ENCODE assay signal across 18 cellular contexts in genomic region chr5:14187157-14187556, GRCh38. TPM values are rescaled to one million over a fixed set of nuclear protein-coding genes. Genes with fewer than 3 reads are reported as not detected.
DNase-seq lines count a peak whose midpoint lies in the region; ATAC-seq, FAIRE-seq and TF ChIP-seq lines count a peak whose summit lies in the region.
"Had no signal": no experiment of that assay in that cellular context is flagged by ENCODE, and none has a peak within 500 bp of the region (broad histone marks: within the 10 kb centered on the region; RNA-seq: fewer than 3 reads in every experiment).

No MANE protein-coding gene starts in this region.

- H3K27me3 ChIP-seq in GM23248 (replicated peaks; ENCODE audit: insufficient read depth) (no peaks in the 10 kb centered on the region), gastroesophageal sphincter (no peaks in the 10 kb centered on the region), skeletal muscle satellite cell (ENCODE audit: control insufficient read depth, insufficient read depth, low read length) (no peaks in the 10 kb centered on the region)
- H3K27me3 ChIP-seq: neutrophil had no signal

- H3K4me2 ChIP-seq in GM23248 (ENCODE audit: unreplicated experiment), result peak overlapping the region; percentile 83
- H3K4me2 ChIP-seq in skeletal muscle satellite cell (ENCODE audit: low read length), result peak overlapping the region; percentile 77

- 76 to 79% methylated on average over 3 of the region's 3 CpGs for WGBS in GM23248 (ENCODE audit: low coverage in 1 of 2, low lambda C conversion rate in 2 of 2, missing lambda C conversion rate in 2 of 2), 2 experiments
- 43 to 54% methylated on average over 3 of the region's 3 CpGs for WGBS in gastroesophageal sphincter (ENCODE audit: low coverage in 1 of 2), 2 donors

- no peaks in the 10 kb centered on the region for H3K36me3 ChIP-seq in GM23248 (ENCODE audit: low read depth)
- H3K36me3 ChIP-seq in gastroesophageal sphincter, result no peaks in the 10 kb centered on the region
- H3K36me3 ChIP-seq in skeletal muscle satellite cell (ENCODE audit: insufficient read depth, low read length), result peaks cover 3% of the 10 kb centered on the region
- H3K36me3 ChIP-seq: neutrophil had no signal

- CTCF ChIA-PET in activated B cell treated with CpG ODN at 0.5 μM for 24 hours (lab: Charles Lee), result no interaction called here

- no peaks in the 10 kb centered on the region for H3K36me3 Mint-ChIP-seq in activated B cell treated with CpG ODN at 0.5 μM for 24 hours (ENCODE audit: low read depth)

- POLR2A ChIA-PET in activated B cell treated with CpG ODN at 0.5 μM for 24 hours (lab: Charles Lee), result no interaction called here

- peaks cover 95% of the 10 kb centered on the region for H3K79me2 ChIP-seq in GM23248 (ENCODE audit: insufficient read depth)

- no peak for DNase-seq in GM23248
- DNase-seq in activated B cell treated with CpG ODN at 0.5 μM for 24 hours, result no peak
- DNase-seq in H54 (ENCODE audit: insufficient read length, low spot score), result no peak
- DNase-seq: activated CD4-positive, alpha-beta T cell treated with anti-CD3 and anti-CD28 coated beads, Interleukin-2, amount 10 ng/mL, durations not matched to agents 24 days and 14 days; activated T-cell treated with anti-CD3 and anti-CD28 coated beads, Interleukin-2, amount 50 U/mL, for 24 hours; DND-41; Karpas-422; NCI-H1694 treated with DMSO at 0.1 percent for 48 hours; NCI-H524 treated with DMSO at 0.1 percent for 48 hours; substantia nigra had no signal

- H4K20me1 ChIP-seq in GM23248 (ENCODE audit: insufficient read depth), result no peaks in the 10 kb centered on the region

- H3K27ac ChIP-seq in GM23248 (peak overlapping the region; percentile 95), gastroesophageal sphincter (peak overlapping the region; percentile 93 to 100 (median 97))
- H3K27ac ChIP-seq: neutrophil had no signal

- H3F3A ChIP-seq in GM23248 (ENCODE audit: insufficient read depth), result peaks cover 90% of the 10 kb centered on the region

- H3K9me3 Mint-ChIP-seq in activated B cell treated with CpG ODN at 0.5 μM for 24 hours, result no peaks in the 10 kb centered on the region
- H3K9me3 Mint-ChIP-seq: activated CD4-positive, alpha-beta T cell treated with anti-CD3 and anti-CD28 coated beads, Interleukin-2, amount 10 ng/mL, durations not matched to agents 24 days and 14 days; activated T-cell treated with anti-CD3 and anti-CD28 coated beads, Interleukin-2, amount 50 U/mL, for 24 hours; dendritic cell treated with granulocyte-macrophage colony-stimulating factor and Interleukin-4, amounts not matched to agents 40 ng/mL and 50 ng/mL, for 4 days; T-helper 1 cell treated with Interleukin-12 subunit alpha and Interleukin-12 subunit beta and Interleukin-4 antibody, amounts not matched to agents 30 μg/mL and 1 μg/mL, for 36 hours had no signal

- TF ChIP-seq CTCF in activated B cell treated with CpG ODN at 0.5 μM for 24 hours (IDR thresholded peaks at IDR 0.05) (no peak), gastroesophageal sphincter (IDR thresholded peaks at IDR 0.05) (no peak)

- in situ Hi-C loops in GM23248 (cut with MboI), result no loop called here

- ATAC-seq in activated B cell treated with CpG ODN at 0.5 μM for 24 hours (ENCODE audit: low read depth) (no peak), gastroesophageal sphincter (no peak), GM21447 (IDR thresholded peaks at IDR 0.05; ENCODE audit: unreplicated experiment) (no peak), GM21737 (IDR thresholded peaks at IDR 0.05; ENCODE audit: unreplicated experiment) (no peak), HG03108 (IDR thresholded peaks at IDR 0.05; ENCODE audit: unreplicated experiment) (no peak)

- intact Hi-C loops in activated B cell treated with CpG ODN at 0.5 μM for 24 hours (cut with micrococcal nuclease), result no loop called here

- H3K4me1 Mint-ChIP-seq in activated B cell treated with CpG ODN at 0.5 μM for 24 hours, result peaks cover 95% of the 10 kb centered on the region
- H3K4me1 Mint-ChIP-seq: activated CD4-positive, alpha-beta T cell treated with anti-CD3 and anti-CD28 coated beads, Interleukin-2, amount 10 ng/mL, durations not matched to agents 24 days and 14 days had no signal

- H3K4me3 ChIP-seq in GM23248 (no peak overlapping the region), gastroesophageal sphincter (no peak overlapping the region), skeletal muscle satellite cell (ENCODE audit: low read length) (no peak overlapping the region)

- TF ChIP-seq POLR2A in gastroesophageal sphincter (IDR thresholded peaks at IDR 0.05), result no peak
- TF ChIP-seq POLR2A in H54 (IDR thresholded peaks at IDR 0.05; ENCODE audit: low read depth, low read length), result no peak

- H3K27ac Mint-ChIP-seq in activated B cell treated with CpG ODN at 0.5 μM for 24 hours, result peak overlapping the region; percentile 59
- H3K27ac Mint-ChIP-seq: activated CD4-positive, alpha-beta T cell treated with anti-CD3 and anti-CD28 coated beads, Interleukin-2, amount 10 ng/mL, durations not matched to agents 24 days and 14 days; activated T-cell treated with anti-CD3 and anti-CD28 coated beads, Interleukin-2, amount 50 U/mL, for 24 hours; dendritic cell treated with granulocyte-macrophage colony-stimulating factor and Interleukin-4, amounts not matched to agents 40 ng/mL and 50 ng/mL, for 4 days; T-helper 1 cell treated with Interleukin-12 subunit alpha and Interleukin-12 subunit beta and Interleukin-4 antibody, amounts not matched to agents 30 μg/mL and 1 μg/mL, for 36 hours had no signal

- TF ChIP-seq EP300 in gastroesophageal sphincter (IDR thresholded peaks at IDR 0.05), result no peak

- H3K9me2 ChIP-seq in GM23248 (ENCODE audit: insufficient read depth), result no peaks in the 10 kb centered on the region

- H3K27me3 Mint-ChIP-seq in activated B cell treated with CpG ODN at 0.5 μM for 24 hours, result no peaks in the 10 kb centered on the region
- H3K27me3 Mint-ChIP-seq: activated T-cell treated with anti-CD3 and anti-CD28 coated beads, Interleukin-2, amount 50 U/mL, for 24 hours; dendritic cell treated with granulocyte-macrophage colony-stimulating factor and Interleukin-4, amounts not matched to agents 40 ng/mL and 50 ng/mL, for 4 days had no signal

- no peak for FAIRE-seq in H54 (lab: Jason Lieb, UNC)

- H3K9ac ChIP-seq in GM23248 (0 out of 2 replicates have a peak overlapping the region, but pooled peaks have one; percentile 9), skeletal muscle satellite cell (ENCODE audit: low read depth, low read length) (peak overlapping the region; percentile 82)

- H3K9me3 ChIP-seq in GM23248 (ENCODE audit: low read depth) (no peaks in the 10 kb centered on the region), gastroesophageal sphincter (no peaks in the 10 kb centered on the region), skeletal muscle satellite cell (replicated peaks; ENCODE audit: low read length) (no peaks in the 10 kb centered on the region)
- H3K9me3 ChIP-seq: neutrophil had no signal

- peak overlapping the region; percentile 0 for H3K4me3 Mint-ChIP-seq in activated B cell treated with CpG ODN at 0.5 μM for 24 hours
- H3K4me3 Mint-ChIP-seq: activated CD4-positive, alpha-beta T cell treated with anti-CD3 and anti-CD28 coated beads, Interleukin-2, amount 10 ng/mL, durations not matched to agents 24 days and 14 days; activated T-cell treated with anti-CD3 and anti-CD28 coated beads, Interleukin-2, amount 50 U/mL, for 24 hours; dendritic cell treated with granulocyte-macrophage colony-stimulating factor and Interleukin-4, amounts not matched to agents 40 ng/mL and 50 ng/mL, for 4 days; T-helper 1 cell treated with Interleukin-12 subunit alpha and Interleukin-12 subunit beta and Interleukin-4 antibody, amounts not matched to agents 30 μg/mL and 1 μg/mL, for 36 hours had no signal

- H3K4me1 ChIP-seq in GM23248 (ENCODE audit: insufficient read depth) (peaks cover 96% of the 10 kb centered on the region), gastroesophageal sphincter (peaks cover 28 to 100% (median 40%) of the 10 kb centered on the region in 3 donors), skeletal muscle satellite cell (ENCODE audit: control insufficient read depth, insufficient read depth, low read length) (peaks cover 97% of the 10 kb centered on the region)

- H2AFZ ChIP-seq in GM23248, result no peak overlapping the region

RNA-seq across cellular contexts. Expression of gene TRIO, which starts 44.0 kb away (rescaled TPM):
- total RNA-seq in GM23248 (2014; rRNA removed; shearing (Covaris generic)), result 171 and 198 TPM in 2 replicates
- polyA plus RNA-seq in GM23248 (2016; fragmentation: Nextera tagmentation; extraction: Ambion mirVana), result 19.0 and 28.1 TPM in 2 replicates
- total RNA-seq in activated B cell treated with CpG ODN at 0.5 μM for 24 hours, result 191 and 223 TPM in 2 replicates
- total RNA-seq in gastroesophageal sphincter, result 100 to 1,000 TPM in 3 of 4 donors, 10 to 100 TPM in 1; 69.2 to 257 (median 172) TPM
- 692 and 744 TPM in 2 replicates for total RNA-seq in skeletal muscle satellite cell (2012; rRNA removed)
